In the genomic region with DNA sequence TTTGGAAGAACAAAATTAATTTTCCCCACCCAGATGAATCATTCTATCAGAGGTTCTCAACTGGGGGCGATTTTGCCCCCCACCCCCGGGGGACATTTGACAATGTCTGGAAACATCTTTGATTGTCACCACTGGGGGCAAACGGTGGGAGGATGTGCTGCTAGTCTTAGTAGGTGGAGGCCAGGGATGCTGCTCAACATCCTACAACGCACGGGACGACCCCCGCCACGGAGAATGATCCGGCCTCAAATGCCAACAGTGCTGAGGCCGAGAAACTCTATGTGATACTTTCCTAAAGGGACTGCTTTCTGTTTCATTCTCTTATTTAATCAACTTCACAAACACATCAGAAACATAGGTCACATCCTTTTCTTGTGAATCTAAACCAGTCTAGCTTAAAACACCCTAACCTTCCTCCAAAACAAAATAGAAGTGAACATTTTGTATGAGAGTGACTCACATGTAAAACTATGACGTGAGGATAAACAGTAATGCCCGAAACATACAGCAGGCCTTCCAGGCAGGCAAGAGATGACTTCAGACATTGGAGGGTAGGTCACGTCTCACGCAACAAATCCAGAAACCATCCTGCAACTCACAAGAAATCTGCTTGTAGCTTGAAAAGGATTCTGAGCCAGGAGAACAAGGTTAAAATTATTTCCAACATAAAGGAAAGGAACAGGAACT, we compare ENCODE assay signal across 10 cellular contexts. TPM values are rescaled to one million over a fixed set of nuclear protein-coding genes. Genes with fewer than 3 reads are reported as not detected.
DNase-seq lines count a peak whose midpoint lies in the region; ATAC-seq, FAIRE-seq and TF ChIP-seq lines count a peak whose summit lies in the region.
"Had no signal": no experiment of that assay in that cellular context is flagged by ENCODE, and none has a peak within 500 bp of the region (broad histone marks: within the 10 kb centered on the region; RNA-seq: fewer than 3 reads in every experiment).

No MANE protein-coding gene starts in this region.

- peaks cover 17% of the 10 kb centered on the region for H3K36me3 Mint-ChIP-seq in activated CD4-positive, alpha-beta T cell treated with anti-CD3 and anti-CD28 coated beads for 36 hours (ENCODE audit: low read depth)
- H3K36me3 Mint-ChIP-seq in effector memory CD8-positive, alpha-beta T cell (ENCODE audit: insufficient read depth), result peaks cover 3% of the 10 kb centered on the region

- intact Hi-C loops in activated CD4-positive, alpha-beta T cell treated with anti-CD3 and anti-CD28 coated beads for 36 hours (cut with DNase I, micrococcal nuclease), result loop anchor here (2.0 to 10.0 kb wide), 5 partner anchors 544 to 1402 kb away; a partner anchor contains a TSS
- intact Hi-C loops in kidney (cut with DNase I), result no loop called here

- no peaks in the 10 kb centered on the region for H3K9me3 ChIP-seq in effector memory CD4-positive, alpha-beta T cell (ENCODE audit: control insufficient read depth, low read length)
- H3K9me3 ChIP-seq in kidney (ENCODE audit: control insufficient read depth in 1 of 2, low read length in 2 of 2), result no peaks in the 10 kb centered on the region
- H3K9me3 ChIP-seq: uterus had no signal

- FAIRE-seq in kidney (lab: Jason Lieb, UNC), result no peak

- H3K4me3 Mint-ChIP-seq in activated CD4-positive, alpha-beta T cell treated with anti-CD3 and anti-CD28 coated beads for 36 hours, result peak overlapping the region; percentile 46
- peak overlapping the region; percentile 81 to 85 for H3K4me3 Mint-ChIP-seq in effector memory CD8-positive, alpha-beta T cell

- ATAC-seq in activated CD4-positive, alpha-beta T cell treated with anti-CD3 and anti-CD28 coated beads for 36 hours, result peak; percentile 59
- peak; percentile 28 for ATAC-seq in effector memory CD8-positive, alpha-beta T cell (replicated peaks)
- no peak for ATAC-seq in HG02852 (IDR thresholded peaks at IDR 0.05; ENCODE audit: unreplicated experiment)

- H3K27ac ChIP-seq in effector memory CD4-positive, alpha-beta T cell (ENCODE audit: insufficient read depth, low read length, poor library complexity, severe bottlenecking), result no peak overlapping the region
- no peak overlapping the region for H3K27ac ChIP-seq in kidney (ENCODE audit: low read depth in 2 of 2, low read length in 2 of 2)
- H3K27ac ChIP-seq: cardiac muscle cell had no signal

- DNase-seq in ELR (ENCODE audit: low read depth) (peak; percentile 94), NCI-H1048 (lab: John Stamatoyannopoulos, UW) (no peak), kidney (no peak)
- peak; percentile 85 for DNase-seq in activated CD4-positive, alpha-beta T cell treated with anti-CD3 and anti-CD28 coated beads for 36 hours
- DNase-seq in effector memory CD8-positive, alpha-beta T cell, result peak in 2 of 3 experiments; percentile 3 to 27
- peak; percentile 58 for DNase-seq in stimulated activated CD4-positive, alpha-beta T cell treated with anti-CD3 and anti-CD28 coated beads, Interleukin-4, amount 100 ng/mL, for 4 hours
- no peak for DNase-seq in effector memory CD4-positive, alpha-beta T cell
- DNase-seq: uterus had no signal

- peaks cover 2% of the 10 kb centered on the region for H3K27me3 Mint-ChIP-seq in activated CD4-positive, alpha-beta T cell treated with anti-CD3 and anti-CD28 coated beads for 36 hours
- peaks cover 6 to 12% of the 10 kb centered on the region in 2 donors for H3K27me3 Mint-ChIP-seq in effector memory CD8-positive, alpha-beta T cell

- POLR2A ChIA-PET in activated CD4-positive, alpha-beta T cell treated with anti-CD3 and anti-CD28 coated beads for 36 hours (lab: Charles Lee), result interaction anchor here (0.7 to 2.4 kb wide), 7 partner anchors 33 to 419 kb away, joined by 3 to 17 read pairs (median 4); a partner anchor contains a TSS

- TF ChIP-seq CTCF in kidney (IDR thresholded peaks at IDR 0.05; ENCODE audit: borderline replicate concordance, extremely low read depth, insufficient read depth), result no peak

- H3K36me3 ChIP-seq in effector memory CD4-positive, alpha-beta T cell (ENCODE audit: control insufficient read depth, insufficient read depth, low read length), result no peaks in the 10 kb centered on the region
- H3K36me3 ChIP-seq in kidney (ENCODE audit: control insufficient read depth in 1 of 2, insufficient read depth in 2 of 2, low read length in 2 of 2), result no peaks in the 10 kb centered on the region
- H3K36me3 ChIP-seq: cardiac muscle cell, uterus had no signal

- CTCF ChIA-PET in activated CD4-positive, alpha-beta T cell treated with anti-CD3 and anti-CD28 coated beads for 36 hours (lab: Charles Lee), result interaction anchor here (0.5 to 2.4 kb wide), 8 partner anchors 9 to 621 kb away, joined by 3 to 14 read pairs (median 6); no protein-coding TSS in a partner anchor

- H3K27ac Mint-ChIP-seq in activated CD4-positive, alpha-beta T cell treated with anti-CD3 and anti-CD28 coated beads for 36 hours, result peak overlapping the region; percentile 97
- H3K27ac Mint-ChIP-seq in effector memory CD8-positive, alpha-beta T cell, result peak overlapping the region; percentile 88 to 90

- H3K4me3 ChIP-seq in effector memory CD4-positive, alpha-beta T cell (ENCODE audit: insufficient read depth, low read depth, low read length, poor library complexity, severe bottlenecking), result no peak overlapping the region
- no peak overlapping the region for H3K4me3 ChIP-seq in kidney (ENCODE audit: low read length in 2 of 2)
- H3K4me3 ChIP-seq: cardiac muscle cell, uterus had no signal

- H3K9me3 Mint-ChIP-seq in activated CD4-positive, alpha-beta T cell treated with anti-CD3 and anti-CD28 coated beads for 36 hours (ENCODE audit: low read depth), result peaks cover 8% of the 10 kb centered on the region
- no peaks in the 10 kb centered on the region for H3K9me3 Mint-ChIP-seq in effector memory CD8-positive, alpha-beta T cell

- peaks cover 67% of the 10 kb centered on the region for H3K4me1 Mint-ChIP-seq in activated CD4-positive, alpha-beta T cell treated with anti-CD3 and anti-CD28 coated beads for 36 hours
- peaks cover 20 to 31% of the 10 kb centered on the region in 2 donors for H3K4me1 Mint-ChIP-seq in effector memory CD8-positive, alpha-beta T cell (ENCODE audit: low read depth in 2 of 2)

- H3K4me1 ChIP-seq in effector memory CD4-positive, alpha-beta T cell (ENCODE audit: control insufficient read depth, insufficient read depth, low read length, poor library complexity, severe bottlenecking), result peaks cover 6% of the 10 kb centered on the region
- H3K4me1 ChIP-seq in kidney (ENCODE audit: control insufficient read depth in 1 of 2, insufficient read depth in 1 of 2, low read depth in 1 of 2, low read length in 2 of 2), result no peaks in the 10 kb centered on the region
- H3K4me1 ChIP-seq: uterus had no signal

- H3K9ac ChIP-seq in kidney (ENCODE audit: low read length in 2 of 2), result no peak overlapping the region

- no peaks in the 10 kb centered on the region for H3K27me3 ChIP-seq in effector memory CD4-positive, alpha-beta T cell (replicated peaks; ENCODE audit: control insufficient read depth, insufficient read depth, low read length, poor library complexity, severe bottlenecking)
- H3K27me3 ChIP-seq: cardiac muscle cell, uterus had no signal

RNA-seq across cellular contexts. Expression of a gene that starts 37.2 kb away (rescaled TPM):
- total RNA-seq in activated CD4-positive, alpha-beta T cell treated with anti-CD3 and anti-CD28 coated beads for 36 hours, result 10 to 100 TPM; 44.7 to 61.9 TPM
- total RNA-seq in kidney, result 178 TPM
- polyA plus RNA-seq in kidney (ENCODE audit: insufficient read depth, low read depth, low replicate concordance), result 43.1 TPM

Comparison
In these comparisons a context has a peak if more than half of its experiments do, and no peak if none do; other contexts are left out.
1. DNase-seq: peak in ELR (single experiment), activated CD4-positive, alpha-beta T cell treated with anti-CD3 and anti-CD28 coated beads for 36 hours (single experiment), effector memory CD8-positive, alpha-beta T cell (2 of 3) and stimulated activated CD4-positive, alpha-beta T cell treated with anti-CD3 and anti-CD28 coated beads, Interleukin-4, amount 100 ng/mL, for 4 hours (2 of 2); none in effector memory CD4-positive, alpha-beta T cell (0 of 3), NCI-H1048 (single experiment) and kidney (single experiment).